8 cellular contexts compared by ENCODE assay signal in the genomic region with DNA sequence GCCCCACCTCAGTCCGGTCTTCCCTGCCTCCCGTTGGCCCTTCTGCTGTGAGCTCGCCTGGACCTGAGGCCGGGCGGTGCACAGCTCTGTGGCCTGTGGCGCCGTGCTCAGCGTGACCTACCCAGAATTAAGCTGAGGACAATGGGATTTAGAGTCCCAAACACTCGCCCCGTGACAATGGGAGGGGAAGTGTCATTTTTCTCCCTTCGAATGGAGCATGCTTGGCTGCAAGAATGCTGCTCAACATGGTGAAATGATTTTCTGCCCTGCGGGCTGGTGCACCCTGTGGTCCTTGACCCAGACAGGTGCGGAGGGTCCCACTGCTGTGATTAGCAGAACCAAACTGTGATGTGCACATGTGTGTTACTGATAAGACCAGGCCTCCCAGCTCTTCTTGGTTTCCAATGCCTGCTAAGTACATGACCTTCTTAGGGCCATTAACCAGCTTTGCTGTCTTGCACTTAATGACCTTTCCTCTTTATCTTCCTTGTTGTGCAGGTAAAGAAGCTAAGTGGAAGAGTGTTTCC. TPM values are rescaled to one million over a fixed set of nuclear protein-coding genes. Genes with fewer than 3 reads are reported as not detected.
DNase-seq lines count a peak whose midpoint lies in the region; ATAC-seq and TF ChIP-seq lines count a peak whose summit lies in the region.

No MANE protein-coding gene starts in this region.

- no peak for TF ChIP-seq CTCF in GM12875 (IDR thresholded peaks at IDR 0.05; ENCODE audit: borderline replicate concordance, insufficient read depth, low read depth, low read length)
- no peak for TF ChIP-seq CTCF in fibroblast of the aortic adventitia (IDR thresholded peaks at IDR 0.05; ENCODE audit: insufficient read depth, low read length)
- TF ChIP-seq CTCF in sigmoid colon (IDR thresholded peaks at IDR 0.05), result no peak

- H3K4me3 ChIP-seq in GM12875 (ENCODE audit: low read depth, low read length) (peak overlapping the region; percentile 92), fibroblast of the aortic adventitia (ENCODE audit: low read depth, low read length) (peak overlapping the region; percentile 86), sigmoid colon (peak overlapping the region; percentile 44 to 64 (median 59))

- H3K36me3 ChIP-seq in sigmoid colon, result no peaks in the 10 kb centered on the region

- peak overlapping the region; percentile 87 to 89 (median 88) for H3K27ac ChIP-seq in sigmoid colon

- peak overlapping the region; percentile 96 for H3K27ac Mint-ChIP-seq in T-helper 17 cell

- DNase-seq in T-helper 17 cell (no peak), fibroblast of the aortic adventitia (ENCODE audit: low read depth) (no peak), sigmoid colon (no peak), superior temporal gyrus (ENCODE audit: extremely low spot score) (no peak), COR-L47 (lab: John Stamatoyannopoulos, UW) (no peak)

- intact Hi-C loops in sigmoid colon (cut with DNase I), result loop anchor here (2.0 to 10.0 kb wide), 4 partner anchors 37 to 1627 kb away; a partner anchor contains a TSS

- H3K4me3 Mint-ChIP-seq in T-helper 17 cell, result peak overlapping the region; percentile 96

- ATAC-seq in T-helper 17 cell, result no peak
- ATAC-seq in GM18502 (IDR thresholded peaks at IDR 0.05; ENCODE audit: poor library complexity, unreplicated experiment), result no peak
- no peak for ATAC-seq in HG03565 (IDR thresholded peaks at IDR 0.05; ENCODE audit: unreplicated experiment)

- H3K4me1 Mint-ChIP-seq in T-helper 17 cell, result peaks cover 7% of the 10 kb centered on the region

- H3K9me3 ChIP-seq in T-helper 17 cell (ENCODE audit: control insufficient read depth, low read length, poor library complexity, severe bottlenecking) (no peaks in the 10 kb centered on the region), sigmoid colon (no peaks in the 10 kb centered on the region)

- H3K27me3 ChIP-seq in sigmoid colon, result no peaks in the 10 kb centered on the region

- 2 to 6% methylated on average over 13 of the region's 13 CpGs for WGBS in sigmoid colon, 2 donors

- no peaks in the 10 kb centered on the region for H3K27me3 Mint-ChIP-seq in T-helper 17 cell

- no peak for TF ChIP-seq POLR2A in sigmoid colon (IDR thresholded peaks at IDR 0.05)

- H3K36me3 Mint-ChIP-seq in T-helper 17 cell (ENCODE audit: low read depth), result no peaks in the 10 kb centered on the region

- peaks cover 0 to 8% (median 7%) of the 10 kb centered on the region in 4 donors for H3K4me1 ChIP-seq in sigmoid colon

- TF ChIP-seq EP300 in sigmoid colon (IDR thresholded peaks at IDR 0.05), result no peak

RNA-seq across cellular contexts. Expression of a gene that starts 0.8 kb away (rescaled TPM):
- total RNA-seq in T-helper 17 cell (10 to 100 TPM; 66.3 to 72.5 TPM), fibroblast of the aortic adventitia (ENCODE audit: low replicate concordance) (11.1 and 19.4 TPM in 2 replicates), sigmoid colon (10 to 100 TPM in 3 of 4 donors, 1 to 10 TPM in 1; 8.7 to 14.4 (median 11.9) TPM)
- polyA plus RNA-seq in sigmoid colon, result 10 to 100 TPM; 31.2 to 43.0 (median 34.2) TPM

RNA-seq across cellular contexts. Expression of a gene that starts 8.1 kb away (rescaled TPM):
- total RNA-seq in T-helper 17 cell (not detected), fibroblast of the aortic adventitia (ENCODE audit: low replicate concordance) (not detected in 2 replicates), sigmoid colon (not detected)
- not detected for polyA plus RNA-seq in sigmoid colon

RNA-seq across cellular contexts. Expression of a gene that starts 36.5 kb away (rescaled TPM):
- total RNA-seq in T-helper 17 cell, result 100 to 1,000 TPM; 346 to 507 TPM
- 16.8 and 63.3 TPM in 2 replicates for total RNA-seq in fibroblast of the aortic adventitia (ENCODE audit: low replicate concordance)
- 10 to 100 TPM; 71.3 to 97.2 (median 89.9) TPM for total RNA-seq in sigmoid colon
- 10 to 100 TPM; 31.3 to 49.7 (median 43.8) TPM for polyA plus RNA-seq in sigmoid colon

RNA-seq across cellular contexts. Expression of a gene that starts 45.7 kb away (rescaled TPM):
- total RNA-seq in T-helper 17 cell, result not detected
- total RNA-seq in fibroblast of the aortic adventitia (ENCODE audit: low replicate concordance), result not detected in 2 replicates
- not detected for total RNA-seq in sigmoid colon
- not detected for polyA plus RNA-seq in sigmoid colon

RNA-seq across cellular contexts. Expression of a gene that starts 53.5 kb away (rescaled TPM):
- total RNA-seq in T-helper 17 cell, result not detected
- total RNA-seq in fibroblast of the aortic adventitia (ENCODE audit: low replicate concordance), result 0.36 TPM in 1 of 2 replicates, not detected in the other
- total RNA-seq in sigmoid colon, result not detected
- under 1 TPM in 1 of 3 donors, not detected in 2; 0.39 TPM for polyA plus RNA-seq in sigmoid colon
